ENCODE assay signal across 8 cellular contexts in genomic region chr14:55430024-55430690, GRCh38. TPM values are rescaled to one million over a fixed set of nuclear protein-coding genes. Genes with fewer than 3 reads are reported as not detected.
DNase-seq lines count a peak whose midpoint lies in the region; ATAC-seq and TF ChIP-seq lines count a peak whose summit lies in the region.

No MANE protein-coding gene starts in this region.

- DNase-seq in Caki2 (ENCODE audit: low read depth), result peak; percentile 48
- DNase-seq in LHCN-M2 (ENCODE audit: low read depth), result peak; percentile 66
- peak; percentile 81 for DNase-seq in RPMI8226
- DNase-seq in astrocyte of the hippocampus (ENCODE audit: low read depth, low spot score), result peak; percentile 81
- peak; percentile 45 for DNase-seq in kidney epithelial cell (ENCODE audit: low read depth)
- no peak for DNase-seq in upper lobe of right lung

- no peaks in the 10 kb centered on the region for H3K9me3 ChIP-seq in upper lobe of right lung

- no peaks in the 10 kb centered on the region for H3K4me1 ChIP-seq in upper lobe of right lung

- no peaks in the 10 kb centered on the region for H3K27me3 ChIP-seq in kidney epithelial cell (ENCODE audit: control insufficient read depth, insufficient read depth, low read length)
- H3K27me3 ChIP-seq in upper lobe of right lung, result no peaks in the 10 kb centered on the region

- peak; percentile 82 for ATAC-seq in GM19351 (IDR thresholded peaks at IDR 0.05; ENCODE audit: unreplicated experiment)
- ATAC-seq in upper lobe of right lung, result peak; percentile 88
- ATAC-seq in HG03521 (IDR thresholded peaks at IDR 0.05; ENCODE audit: unreplicated experiment), result no peak

- intact Hi-C loops in upper lobe of right lung (cut with DNase I), result no loop called here

- in situ Hi-C loops in Caki2 (cut with HindIII; ENCODE audit: low pct_unique_long_range_greater_than_20kb, low sequenced_read_pairs), result no loop called here

- H3K4me3 ChIP-seq in kidney epithelial cell (ENCODE audit: low read depth, low read length) (no peak overlapping the region), upper lobe of right lung (no peak overlapping the region)

- H3K27ac ChIP-seq in upper lobe of right lung, result no peak overlapping the region

- TF ChIP-seq CTCF in kidney epithelial cell (IDR thresholded peaks at IDR 0.05; ENCODE audit: insufficient read depth, low read length, poor library complexity, severe bottlenecking) (peak; percentile 45), upper lobe of right lung (IDR thresholded peaks at IDR 0.05) (peak; percentile 37)

- H3K36me3 ChIP-seq in kidney epithelial cell (ENCODE audit: control insufficient read depth, insufficient read depth, low read length) (no peaks in the 10 kb centered on the region), upper lobe of right lung (no peaks in the 10 kb centered on the region)

RNA-seq across cellular contexts. Expression of gene TBPL2, which starts 10.3 kb away (rescaled TPM):
- not detected in 2 replicates for total RNA-seq in Caki2 (2014; rRNA removed; shearing (Covaris generic); ENCODE audit: low replicate concordance)
- total RNA-seq in LHCN-M2 (2014; rRNA removed) (not detected in 2 replicates), kidney epithelial cell (not detected in 2 replicates), upper lobe of right lung (not detected)
- not detected for polyA plus RNA-seq in LHCN-M2 (2012)

RNA-seq across cellular contexts. Expression of gene ATG14, which starts 18.5 kb away (rescaled TPM):
- 5.9 and 10.1 TPM in 2 replicates for total RNA-seq in Caki2 (2014; rRNA removed; shearing (Covaris generic); ENCODE audit: low replicate concordance)
- 9.0 and 9.5 TPM in 2 replicates for total RNA-seq in LHCN-M2 (2014; rRNA removed)
- polyA plus RNA-seq in LHCN-M2 (2012), result 3.8 TPM
- total RNA-seq in kidney epithelial cell, result 12.1 and 12.5 TPM in 2 replicates
- total RNA-seq in upper lobe of right lung, result 10.3 TPM
